Comparison of ENCODE assay signal across 8 cellular contexts in the genomic region with DNA sequence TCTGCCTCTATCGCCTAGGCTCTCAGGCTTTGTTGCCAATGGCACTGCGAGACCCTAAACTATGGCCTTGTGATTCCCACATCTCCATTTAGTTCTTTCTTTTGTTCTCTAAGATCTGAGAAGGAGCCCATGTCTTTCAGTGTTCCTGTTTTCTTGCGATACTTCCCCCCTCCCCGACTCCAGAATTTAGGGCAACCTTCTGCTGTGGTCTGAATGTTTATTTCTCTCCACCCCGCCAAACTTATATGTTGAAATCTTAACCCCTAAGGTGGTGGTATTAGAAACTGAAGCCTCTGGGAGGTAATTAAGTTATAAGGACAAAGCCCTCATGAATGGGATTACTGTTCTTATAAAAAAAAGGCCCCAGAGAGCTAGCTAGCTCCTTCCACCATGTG. TPM values are rescaled to one million over a fixed set of nuclear protein-coding genes. Genes with fewer than 3 reads are reported as not detected.
DNase-seq lines count a peak whose midpoint lies in the region; ATAC-seq, FAIRE-seq and TF ChIP-seq lines count a peak whose summit lies in the region.

No MANE protein-coding gene starts in this region.

- CTCF ChIA-PET in Calu3 (lab: Charles Lee) = no interaction called here

- H3K27me3 ChIP-seq in NT2/D1 (ENCODE audit: insufficient read depth, insufficient read length) (no peaks in the 10 kb centered on the region), ectodermal cell (ENCODE audit: control insufficient read depth, insufficient read depth, low read length, poor library complexity, severe bottlenecking) (no peaks in the 10 kb centered on the region)

- ATAC-seq in HG03139 (IDR thresholded peaks at IDR 0.05; ENCODE audit: unreplicated experiment) = no peak

- DNase-seq in Calu3 = no peak
- DNase-seq in NT2/D1 (ENCODE audit: low read depth, low spot score) = no peak
- no peak for DNase-seq in osteocyte (ENCODE audit: extremely low spot score, unreplicated experiment)
- no peak for DNase-seq in NCI-H2029 treated with DMSO at 0.1 percent for 48 hours (lab: John Stamatoyannopoulos, UW)
- no peak for DNase-seq in RCC 7860 (ENCODE audit: low spot score)
- no peak for DNase-seq in NCI-H128 (lab: John Stamatoyannopoulos, UW; ENCODE audit: unreplicated experiment)

- H3K27ac Mint-ChIP-seq in Calu3 (ENCODE audit: unreplicated experiment) (peak overlapping the region; percentile 70), osteocyte (ENCODE audit: unreplicated experiment) (peak overlapping the region; percentile 98)

- H3K27ac ChIP-seq in ectodermal cell (ENCODE audit: insufficient read depth, low read depth, low read length, poor library complexity, severe bottlenecking) = peak overlapping the region; percentile 88

- 46 to 57% methylated on average over 4 to 5 of the region's 5 CpGs for WGBS in ectodermal cell, 2 experiments

- peaks cover 5% of the 10 kb centered on the region; the same call in 1 of the 2 replicates for H3K9me3 ChIP-seq in NT2/D1 (ENCODE audit: insufficient read depth, low read length)
- no peaks in the 10 kb centered on the region for H3K9me3 ChIP-seq in ectodermal cell (ENCODE audit: control insufficient read depth, low read length)

- intact Hi-C loops in Calu3 (cut with micrococcal nuclease; ENCODE audit: unreplicated experiment) = loop anchor here (5.0 to 10.0 kb wide), 5 partner anchors 50 to 235 kb away; no protein-coding TSS in a partner anchor

- H3K27me3 Mint-ChIP-seq in Calu3 (ENCODE audit: unreplicated experiment) (no peaks in the 10 kb centered on the region), osteocyte (ENCODE audit: unreplicated experiment) (no peaks in the 10 kb centered on the region)

- BruUV-seq in Calu3 (replicated peaks; lab: Mats Ljungman, UMichigan) = no TSS peak

- H3K9ac ChIP-seq in NT2/D1 (ENCODE audit: insufficient read length, low read depth) = peak overlapping the region; percentile 79

- H3K4me1 ChIP-seq in NT2/D1 (ENCODE audit: insufficient read depth, insufficient read length) (peaks cover 4% of the 10 kb centered on the region), ectodermal cell (ENCODE audit: control insufficient read depth, insufficient read depth, low read length) (peaks cover 3% of the 10 kb centered on the region)

- no peak for TF ChIP-seq CTCF in Calu3 (IDR thresholded peaks at IDR 0.05; ENCODE audit: unreplicated experiment)
- no peak for TF ChIP-seq CTCF in osteocyte (IDR thresholded peaks at IDR 0.05)

- no peaks in the 10 kb centered on the region for H3K9me3 Mint-ChIP-seq in Calu3 (ENCODE audit: low read depth, unreplicated experiment)
- H3K9me3 Mint-ChIP-seq in osteocyte (ENCODE audit: unreplicated experiment) = no peaks in the 10 kb centered on the region

- H3K4me3 ChIP-seq in NT2/D1 (ENCODE audit: insufficient read length, low read depth) (no peak overlapping the region), ectodermal cell (ENCODE audit: insufficient read depth, low read depth, low read length) (peak overlapping the region; percentile 4)

- H3K4me1 Mint-ChIP-seq in Calu3 (ENCODE audit: low read depth, unreplicated experiment) (peaks cover 27% of the 10 kb centered on the region), osteocyte (ENCODE audit: unreplicated experiment) (peaks cover 49% of the 10 kb centered on the region)

- H3K36me3 Mint-ChIP-seq in Calu3 (ENCODE audit: insufficient read depth, unreplicated experiment) (peaks cover 5% of the 10 kb centered on the region), osteocyte (ENCODE audit: unreplicated experiment) (no peaks in the 10 kb centered on the region)

- peak overlapping the region; percentile 49 for H3K4me3 Mint-ChIP-seq in Calu3 (ENCODE audit: low read depth, unreplicated experiment)
- H3K4me3 Mint-ChIP-seq in osteocyte (ENCODE audit: unreplicated experiment) = peak overlapping the region; percentile 55

- FAIRE-seq in RCC 7860 (lab: Jason Lieb, UNC) = no peak

- no peaks in the 10 kb centered on the region for H3K36me3 ChIP-seq in NT2/D1 (ENCODE audit: insufficient read depth, insufficient read length, low read length)
- H3K36me3 ChIP-seq in ectodermal cell (ENCODE audit: control insufficient read depth, insufficient read depth, low read length) = no peaks in the 10 kb centered on the region

RNA-seq across cellular contexts. Expression of a gene that starts 6.4 kb away (rescaled TPM):
- total RNA-seq in Calu3 (2022) (not detected in 2 replicates), osteocyte (not detected in 2 replicates)
- not detected for polyA plus RNA-seq in ectodermal cell (2013, experiment 1 of 4)
- polyA plus RNA-seq in ectodermal cell (2013, experiment 2 of 4) = 0.20 TPM
- polyA plus RNA-seq in ectodermal cell (2013, experiment 3 of 4) = 0.32 TPM
- 0.20 TPM for polyA plus RNA-seq in ectodermal cell (2013, experiment 4 of 4)
